10 cellular contexts compared by ENCODE assay signal in genomic region chr13:48221301-48222190, GRCh38. TPM values are rescaled to one million over a fixed set of nuclear protein-coding genes. Genes with fewer than 3 reads are reported as not detected.
DNase-seq lines count a peak whose midpoint lies in the region; ATAC-seq and TF ChIP-seq lines count a peak whose summit lies in the region.
"Had no signal": no experiment of that assay in that cellular context is flagged by ENCODE, and none has a peak within 500 bp of the region (broad histone marks: within the 10 kb centered on the region; RNA-seq: fewer than 3 reads in every experiment).

No MANE protein-coding gene starts in this region.

- H3K27ac ChIP-seq in testis (peak overlapping the region; percentile 46 to 56), trophoblast cell (ENCODE audit: low read depth, low read length) (no peak overlapping the region)

- H3K18ac ChIP-seq in trophoblast cell (ENCODE audit: low read length): no peak overlapping the region

- POLR2A ChIA-PET in activated naive CD8-positive, alpha-beta T cell treated with anti-CD3 and anti-CD28 coated beads, Interleukin-2, amount 10 ng/mL, durations not matched to agents 7 days and 5 days (lab: Charles Lee): interaction anchor here (1.0 to 2.9 kb wide), 9 partner anchors 11 to 754 kb away, joined by 3 to 21 read pairs (median 5); partner anchors contain the start of genes FNDC3A, ITM2B and RCBTB2

- no peak overlapping the region for H2BK12ac ChIP-seq in trophoblast cell (ENCODE audit: low read length)

- no peak overlapping the region for H2AK5ac ChIP-seq in trophoblast cell (ENCODE audit: low read length)

- no peak overlapping the region for H4K91ac ChIP-seq in trophoblast cell (ENCODE audit: low read depth, low read length)

- no peak overlapping the region for H3K4me3 ChIP-seq in testis
- no peak overlapping the region for H3K4me3 ChIP-seq in trophoblast cell (ENCODE audit: low read depth, low read length)

- no peak overlapping the region for H3K4ac ChIP-seq in trophoblast cell (ENCODE audit: low read depth, low read length)

- no peak overlapping the region for H2BK120ac ChIP-seq in trophoblast cell (ENCODE audit: insufficient read depth, low read length, poor library complexity)

- no peak overlapping the region for H4K12ac ChIP-seq in trophoblast cell (ENCODE audit: low read depth, low read length)

- H3K9me3 ChIP-seq in testis (no peaks in the 10 kb centered on the region), trophoblast cell (ENCODE audit: insufficient read depth, low read depth, low read length) (no peaks in the 10 kb centered on the region)
- H3K9me3 ChIP-seq: A549 had no signal

- H3K36me3 Mint-ChIP-seq in activated naive CD8-positive, alpha-beta T cell treated with anti-CD3 and anti-CD28 coated beads, Interleukin-2, amount 10 ng/mL, durations not matched to agents 7 days and 5 days: peaks cover 4% of the 10 kb centered on the region

- no peaks in the 10 kb centered on the region for H3K27me3 ChIP-seq in testis
- H3K27me3 ChIP-seq in trophoblast cell (ENCODE audit: insufficient read depth, low read length): no peaks in the 10 kb centered on the region

- no peak for TF ChIP-seq CTCF in testis (IDR thresholded peaks at IDR 0.05)

- ATAC-seq in activated naive CD8-positive, alpha-beta T cell treated with anti-CD3 and anti-CD28 coated beads, Interleukin-2, amount 10 ng/mL, durations not matched to agents 7 days and 5 days (ENCODE audit: low read depth): peak; percentile 50
- peak; percentile 36 for ATAC-seq in left lobe of liver

- WGBS in testis, 2 donors: 44 to 46% methylated on average over 9 of the region's 9 CpGs
- no CpG with 5 or more reads among the region's 9 CpGs for WGBS in trophoblast cell (ENCODE audit: extremely low coverage, insufficient coverage, insufficient read length)

- H2AFZ ChIP-seq in trophoblast cell (ENCODE audit: insufficient read depth, low read length, poor library complexity): no peak overlapping the region

- peaks cover 31% of the 10 kb centered on the region for H3K4me1 Mint-ChIP-seq in activated naive CD8-positive, alpha-beta T cell treated with anti-CD3 and anti-CD28 coated beads, Interleukin-2, amount 10 ng/mL, durations not matched to agents 7 days and 5 days

- H3K27me3 Mint-ChIP-seq in activated naive CD8-positive, alpha-beta T cell treated with anti-CD3 and anti-CD28 coated beads, Interleukin-2, amount 10 ng/mL, durations not matched to agents 7 days and 5 days: no peaks in the 10 kb centered on the region

- peak overlapping the region; percentile 78 for H3K4me3 Mint-ChIP-seq in activated naive CD8-positive, alpha-beta T cell treated with anti-CD3 and anti-CD28 coated beads, Interleukin-2, amount 10 ng/mL, durations not matched to agents 7 days and 5 days

- no peak overlapping the region for H3K14ac ChIP-seq in trophoblast cell (ENCODE audit: low read length)

- H3K4me2 ChIP-seq in trophoblast cell (ENCODE audit: low read length): no peak overlapping the region

- DNase-seq in SKM-1 treated with dmso at 0.1 percent for 144 hours (lab: John Stamatoyannopoulos, UW; ENCODE audit: unreplicated experiment): peak; percentile 23
- no peak for DNase-seq in SKM-1 (lab: John Stamatoyannopoulos, UW; ENCODE audit: unreplicated experiment)
- DNase-seq in activated naive CD8-positive, alpha-beta T cell treated with anti-CD3 and anti-CD28 coated beads, Interleukin-2, amount 10 ng/mL, durations not matched to agents 7 days and 5 days: no peak
- DNase-seq in left lobe of liver (ENCODE audit: low spot score): no peak
- peak; percentile 55 for DNase-seq in testis
- DNase-seq in NCI-H128 (lab: John Stamatoyannopoulos, UW; ENCODE audit: unreplicated experiment): no peak
- DNase-seq in trophoblast cell: no peak
- DNase-seq in NCI-H774 (lab: John Stamatoyannopoulos, UW): no peak
- DNase-seq: NCI-H446 treated with DMSO at 0.1 percent for 48 hours had no signal

- H3K36me3 ChIP-seq in testis (ENCODE audit: low read depth, missing control alignments): no peaks in the 10 kb centered on the region
- no peaks in the 10 kb centered on the region for H3K36me3 ChIP-seq in trophoblast cell (ENCODE audit: control insufficient read depth in 1 of 2, insufficient read depth in 2 of 2, low read length in 2 of 2)

- TF ChIP-seq POLR2A in testis (IDR thresholded peaks at IDR 0.05): no peak

- H2BK5ac ChIP-seq in trophoblast cell (ENCODE audit: low read depth, low read length, poor library complexity): no peak overlapping the region

- no peak overlapping the region for H4K8ac ChIP-seq in trophoblast cell (ENCODE audit: low read depth, low read length)

- no peak overlapping the region for H3K9ac ChIP-seq in trophoblast cell (ENCODE audit: low read length)

- H3K9me3 Mint-ChIP-seq in activated naive CD8-positive, alpha-beta T cell treated with anti-CD3 and anti-CD28 coated beads, Interleukin-2, amount 10 ng/mL, durations not matched to agents 7 days and 5 days: peaks cover 2% of the 10 kb centered on the region

- no peaks in the 10 kb centered on the region for H3K79me2 ChIP-seq in trophoblast cell (ENCODE audit: control insufficient read depth, insufficient read depth, low read length, poor library complexity)

- no peaks in the 10 kb centered on the region for H3K79me1 ChIP-seq in trophoblast cell (ENCODE audit: low read length)

- H3K27ac Mint-ChIP-seq in activated naive CD8-positive, alpha-beta T cell treated with anti-CD3 and anti-CD28 coated beads, Interleukin-2, amount 10 ng/mL, durations not matched to agents 7 days and 5 days: peak overlapping the region; percentile 90

- intact Hi-C loops in testis (cut with DNase I; ENCODE audit: low total_unique reads): no loop called here

- H3K4me1 ChIP-seq in testis (peaks cover 3% of the 10 kb centered on the region), trophoblast cell (ENCODE audit: control insufficient read depth in 1 of 2, insufficient read depth in 2 of 2, low read length in 2 of 2) (no peaks in the 10 kb centered on the region)
- H3K4me1 ChIP-seq: A549 had no signal

- H3K23ac ChIP-seq in trophoblast cell (ENCODE audit: low read length): no peak overlapping the region

RNA-seq across cellular contexts. Expression of gene ITM2B, which starts 11.5 kb away (rescaled TPM):
- total RNA-seq in activated naive CD8-positive, alpha-beta T cell treated with anti-CD3 and anti-CD28 coated beads, Interleukin-2, amount 10 ng/mL, durations not matched to agents 7 days and 5 days: 100 to 1,000 TPM; 385 to 429 TPM
- total RNA-seq in left lobe of liver: 221 TPM
- 100 to 1,000 TPM; 330 to 351 TPM for total RNA-seq in testis
- polyA plus RNA-seq in testis (ENCODE audit: insufficient read depth, low read depth, low replicate concordance): 588 TPM
- polyA plus RNA-seq in trophoblast cell (2013): 463 and 476 TPM in 2 replicates

Comparison
In these comparisons a context has a peak if more than half of its experiments do, and no peak if none do; other contexts are left out.
1. DNase-seq: peak in SKM-1 treated with dmso at 0.1 percent for 144 hours (single experiment) and testis (single experiment); none in SKM-1 (single experiment), activated naive CD8-positive, alpha-beta T cell treated with anti-CD3 and anti-CD28 coated beads, Interleukin-2, amount 10 ng/mL, durations not matched to agents 7 days and 5 days (single experiment), left lobe of liver (single experiment), NCI-H128 (single experiment), trophoblast cell (0 of 2) and NCI-H774 (single experiment).